Comparison of ENCODE assay signal across 8 cellular contexts in genomic region chr1:27395441-27396195, GRCh38. TPM values are rescaled to one million over a fixed set of nuclear protein-coding genes. Genes with fewer than 3 reads are reported as not detected.
DNase-seq lines count a peak whose midpoint lies in the region; ATAC-seq and TF ChIP-seq lines count a peak whose summit lies in the region.

No MANE protein-coding gene starts in this region.

- no peaks in the 10 kb centered on the region for H3K27me3 ChIP-seq in CD4-positive, alpha-beta T cell (ENCODE audit: control insufficient read depth, insufficient read depth, low read length)
- H3K27me3 ChIP-seq in HCT116 (ENCODE audit: insufficient read depth, low read length) = no peaks in the 10 kb centered on the region
- no peaks in the 10 kb centered on the region for H3K27me3 ChIP-seq in dorsolateral prefrontal cortex
- H3K27me3 ChIP-seq in mesenchymal stem cell (ENCODE audit: control insufficient read depth in 1 of 2, insufficient read depth in 1 of 2, low read length in 2 of 2) = peaks cover 0 to 11% of the 10 kb centered on the region in 2 experiments

- DNase-seq in CD4-positive, alpha-beta T cell = peak; percentile 70 to 80 (median 78)
- DNase-seq in HCT116 (ENCODE audit: low read depth, low spot score) (peak; percentile 68), NCI-H69 (lab: John Stamatoyannopoulos, UW) (peak; percentile 68), dorsolateral prefrontal cortex (peak; percentile 59 to 85 (median 74)), mesenchymal stem cell (peak; percentile 59)
- DNase-seq in activated CD4-positive, alpha-beta memory T cell treated with anti-CD3 and anti-CD28 coated beads for 36 hours = peak; percentile 89
- DNase-seq in stimulated activated CD8-positive, alpha-beta memory T cell treated with anti-CD3 and anti-CD28 coated beads, Interleukin-2, amount 100 ng/mL, for 1 hour (ENCODE audit: low read depth in 2 of 2) = peak; percentile 54 to 63

- no peak overlapping the region for H4K91ac ChIP-seq in mesenchymal stem cell (ENCODE audit: low read length)

- H4K20me1 ChIP-seq in HCT116 (ENCODE audit: insufficient read depth) = no peaks in the 10 kb centered on the region

- WGBS in mesenchymal stem cell = 2% methylated on average over 6 of the region's 10 CpGs

- H3K4me3 Mint-ChIP-seq in CD4-positive, alpha-beta T cell = peak overlapping the region; percentile 62
- H3K4me3 Mint-ChIP-seq in activated CD4-positive, alpha-beta memory T cell treated with anti-CD3 and anti-CD28 coated beads for 36 hours = no peak overlapping the region

- peak overlapping the region; percentile 44 for H3K27ac Mint-ChIP-seq in CD4-positive, alpha-beta T cell
- no peak overlapping the region for H3K27ac Mint-ChIP-seq in activated CD4-positive, alpha-beta memory T cell treated with anti-CD3 and anti-CD28 coated beads for 36 hours

- ATAC-seq in CD4-positive, alpha-beta T cell (ENCODE audit: poor library complexity) = peak; percentile 53
- peak; percentile 49 for ATAC-seq in HCT116
- ATAC-seq in GM18907 (IDR thresholded peaks at IDR 0.05; ENCODE audit: unreplicated experiment) = no peak

- TF ChIP-seq POLR2A in HCT116 (IDR thresholded peaks at IDR 0.05; ENCODE audit: borderline replicate concordance, extremely low read depth, insufficient read depth, insufficient read length) = no peak

- H3K4me3 ChIP-seq in HCT116 (replicated peaks in 1 of 2; ENCODE audit: low read depth in 1 of 2, low read length in 2 of 2) (no peak overlapping the region), dorsolateral prefrontal cortex (no peak overlapping the region), mesenchymal stem cell (ENCODE audit: insufficient read depth in 1 of 2, low read depth in 1 of 2, low read length in 2 of 2) (no peak overlapping the region)

- H3K9me2 ChIP-seq in HCT116 (ENCODE audit: insufficient read depth) = no peaks in the 10 kb centered on the region

- peak; percentile 97 for TF ChIP-seq RAD21 in HCT116 (IDR thresholded peaks at IDR 0.05; ENCODE audit: low read depth)

- H2AFZ ChIP-seq in HCT116 (ENCODE audit: low read depth, low read length, poor library complexity, severe bottlenecking) = no peak overlapping the region
- no peak overlapping the region for H2AFZ ChIP-seq in mesenchymal stem cell (ENCODE audit: low read depth, low read length)

- no peak overlapping the region for H2BK15ac ChIP-seq in mesenchymal stem cell (ENCODE audit: low read depth, poor library complexity, severe bottlenecking)

- BruUV-seq in HCT116 (replicated peaks; lab: Mats Ljungman, UMichigan) = no TSS peak

- CTCF ChIA-PET in CD4-positive, alpha-beta T cell (lab: Charles Lee) = interaction anchor here (0.6 to 5.8 kb wide), 24 partner anchors 9 to 267 kb away, joined by 3 to 125 read pairs (median 4); partner anchors contain the start of genes AHDC1, MAP3K6 and SYTL1
- CTCF ChIA-PET in HCT116 (lab: Charles Lee) = interaction anchor here (0.6 to 4.2 kb wide), 19 partner anchors 13 to 351 kb away, joined by 3 to 65 read pairs (median 5); partner anchors contain the start of genes CD164L2 and WASF2
- CTCF ChIA-PET in activated CD4-positive, alpha-beta memory T cell treated with anti-CD3 and anti-CD28 coated beads for 36 hours (lab: Charles Lee) = interaction anchor here (0.5 to 7.7 kb wide), 43 partner anchors 8 to 1363 kb away, joined by 3 to 257 read pairs (median 4); partner anchors contain the start of genes AHDC1, CD164L2, MAP3K6 and SYTL1

- TF ChIP-seq CTCF in CD4-positive, alpha-beta T cell (IDR thresholded peaks at IDR 0.05) = peak; percentile 85
- TF ChIP-seq CTCF in HCT116 (IDR thresholded peaks at IDR 0.05 in 2 of 3, conservative IDR thresholded peaks at IDR 0.05 in 1 of 3; ENCODE audit: borderline replicate concordance in 1 of 3, insufficient read depth in 1 of 3, low read depth in 2 of 3, low read length in 2 of 3) = peak; percentile 97 to 98 (median 97)
- TF ChIP-seq CTCF in dorsolateral prefrontal cortex (IDR thresholded peaks at IDR 0.05 in 54 of 56, conservative IDR thresholded peaks at IDR 0.05 in 2 of 56; ENCODE audit: low read depth in 1 of 56, partially characterized antibody in 56 of 56) = peak; percentile 84 to 99 (median 96)

- no peak overlapping the region for H3K9ac ChIP-seq in HCT116 (ENCODE audit: low read length)
- H3K9ac ChIP-seq in mesenchymal stem cell (ENCODE audit: low read length) = peak overlapping the region; percentile 75

- no peak overlapping the region for H3K14ac ChIP-seq in mesenchymal stem cell (ENCODE audit: low read length in 2 of 2)

- no peak overlapping the region for H2BK5ac ChIP-seq in mesenchymal stem cell (ENCODE audit: low read depth, low read length, poor library complexity, severe bottlenecking)

- no peaks in the 10 kb centered on the region for H3K27me3 Mint-ChIP-seq in CD4-positive, alpha-beta T cell
- H3K27me3 Mint-ChIP-seq in activated CD4-positive, alpha-beta memory T cell treated with anti-CD3 and anti-CD28 coated beads for 36 hours = no peaks in the 10 kb centered on the region

- no peak overlapping the region for H3K4ac ChIP-seq in mesenchymal stem cell (ENCODE audit: low read depth in 1 of 2, low read length in 2 of 2)

- no peak overlapping the region for H3K23ac ChIP-seq in mesenchymal stem cell (ENCODE audit: low read length in 2 of 2)

- peak overlapping the region; percentile 77 for H2AK5ac ChIP-seq in mesenchymal stem cell (ENCODE audit: low read length, severe bottlenecking)

- H3K18ac ChIP-seq in mesenchymal stem cell (ENCODE audit: low read depth in 1 of 2, low read length in 2 of 2) = peak overlapping the region in 1 of 2 experiments; percentile 46

- peak overlapping the region in 1 of 2 experiments; percentile 33 for H2BK12ac ChIP-seq in mesenchymal stem cell (ENCODE audit: low read length in 2 of 2)

- H3K36me3 Mint-ChIP-seq in CD4-positive, alpha-beta T cell (ENCODE audit: low read depth) = no peaks in the 10 kb centered on the region
- H3K36me3 Mint-ChIP-seq in activated CD4-positive, alpha-beta memory T cell treated with anti-CD3 and anti-CD28 coated beads for 36 hours = no peaks in the 10 kb centered on the region

- H3K79me1 ChIP-seq in mesenchymal stem cell (replicated peaks; ENCODE audit: low read length, poor library complexity, severe bottlenecking) = peaks cover 10% of the 10 kb centered on the region

- H3K4me1 ChIP-seq in HCT116 (ENCODE audit: control insufficient read depth in 1 of 2, insufficient read depth in 2 of 2, low read length in 2 of 2) (peaks cover 17 to 40% of the 10 kb centered on the region in 2 experiments), mesenchymal stem cell (ENCODE audit: control insufficient read depth, insufficient read depth, low read depth, low read length) (peaks cover 33% of the 10 kb centered on the region)

- H3K79me2 ChIP-seq in HCT116 (ENCODE audit: insufficient read depth, low read length) = peaks cover 25% of the 10 kb centered on the region

- POLR2A ChIA-PET in CD4-positive, alpha-beta T cell (lab: Charles Lee) = interaction anchor here (0.8 to 1.7 kb wide), 4 partner anchors 95 to 330 kb away, joined by 3 to 12 read pairs (median 3); partner anchors contain the start of gene SLC9A1
- POLR2A ChIA-PET in HCT116 (lab: Charles Lee) = interaction anchor here (0.6 kb wide), 1 partner anchor 162 kb away, joined by 3 read pairs; no protein-coding TSS in a partner anchor
- POLR2A ChIA-PET in activated CD4-positive, alpha-beta memory T cell treated with anti-CD3 and anti-CD28 coated beads for 36 hours (lab: Charles Lee) = interaction anchor here (0.7 to 1.2 kb wide), 2 partner anchors 94 to 246 kb away, joined by 3 to 4 read pairs; no protein-coding TSS in a partner anchor

- no peaks in the 10 kb centered on the region for H3K9me3 Mint-ChIP-seq in CD4-positive, alpha-beta T cell
- H3K9me3 Mint-ChIP-seq in activated CD4-positive, alpha-beta memory T cell treated with anti-CD3 and anti-CD28 coated beads for 36 hours = no peaks in the 10 kb centered on the region

- peak overlapping the region; percentile 12 for H4K8ac ChIP-seq in mesenchymal stem cell (ENCODE audit: low read length)

- H3K36me3 ChIP-seq in HCT116 (ENCODE audit: control insufficient read depth in 1 of 2, insufficient read depth in 2 of 2, low read length in 2 of 2) (peaks cover 0 to 12% of the 10 kb centered on the region in 2 experiments; a peak in 1 of 4 replicates), mesenchymal stem cell (ENCODE audit: control insufficient read depth in 1 of 2, insufficient read depth in 2 of 2, low read depth in 1 of 2, low read length in 2 of 2) (peaks cover 0 to 6% of the 10 kb centered on the region in 2 experiments)

- H3K4me1 Mint-ChIP-seq in CD4-positive, alpha-beta T cell (ENCODE audit: low read depth) = peaks cover 27% of the 10 kb centered on the region
- peaks cover 13% of the 10 kb centered on the region for H3K4me1 Mint-ChIP-seq in activated CD4-positive, alpha-beta memory T cell treated with anti-CD3 and anti-CD28 coated beads for 36 hours (ENCODE audit: low read depth)

- H3K4me2 ChIP-seq in HCT116 (ENCODE audit: low read length) = peak overlapping the region; percentile 6; the same call in 1 of the 2 replicates
- H3K4me2 ChIP-seq in mesenchymal stem cell (ENCODE audit: low read length, poor library complexity, severe bottlenecking) = no peak overlapping the region

- H2BK120ac ChIP-seq in mesenchymal stem cell (ENCODE audit: low read depth, low read length) = no peak overlapping the region

- RAD21 ChIA-PET in HCT116 (lab: Charles Lee; ENCODE audit: low non-redundant PET in 1 of 2, low total read pairs in 2 of 2, uncharacterized antibody in 2 of 2, unreplicated experiment in 2 of 2) = interaction anchor here (0.7 to 1.8 kb wide), 10 partner anchors 20 to 99 kb away, joined by 3 to 6 read pairs (median 3); no protein-coding TSS in a partner anchor

- intact Hi-C loops in CD4-positive, alpha-beta T cell (cut with DNase I, micrococcal nuclease) = loop anchor here (1.0 to 5.0 kb wide), 7 partner anchors 38 to 353 kb away; no protein-coding TSS in a partner anchor
- intact Hi-C loops in HCT116 (cut with micrococcal nuclease) (loop anchor here (2.0 to 5.0 kb wide), 2 partner anchors 211 to 267 kb away; no protein-coding TSS in a partner anchor), dorsolateral prefrontal cortex (cut with DNase I) (loop anchor here (2.0 to 10.0 kb wide), 4 partner anchors 95 to 291 kb away; no protein-coding TSS in a partner anchor)
- intact Hi-C loops in activated CD4-positive, alpha-beta memory T cell treated with anti-CD3 and anti-CD28 coated beads for 36 hours (cut with micrococcal nuclease) = loop anchor here (10.0 kb wide), 1 partner anchor 301 kb away; no protein-coding TSS in a partner anchor

- no peaks in the 10 kb centered on the region for H3K9me3 ChIP-seq in CD4-positive, alpha-beta T cell (ENCODE audit: control insufficient read depth, low read length)
- H3K9me3 ChIP-seq in HCT116 (ENCODE audit: control insufficient read depth in 1 of 2, insufficient read depth in 1 of 2, low read depth in 1 of 2, low read length in 2 of 2) (no peaks in the 10 kb centered on the region), mesenchymal stem cell (ENCODE audit: control insufficient read depth, low read length) (no peaks in the 10 kb centered on the region)

- H3K27ac ChIP-seq in CD4-positive, alpha-beta T cell (ENCODE audit: low read depth, low read length) = no peak overlapping the region
- peak overlapping the region; percentile 43; the same call in 1 of the 2 replicates for H3K27ac ChIP-seq in HCT116 (ENCODE audit: low read depth, low read length)
- H3K27ac ChIP-seq in dorsolateral prefrontal cortex = peak overlapping the region in 18 of 59 donors; percentile 1 to 92 (median 52)
- no peak overlapping the region for H3K27ac ChIP-seq in mesenchymal stem cell (ENCODE audit: low read length, poor library complexity, severe bottlenecking)

RNA-seq across cellular contexts. Expression of gene GPR3, which starts 3.2 kb away (rescaled TPM):
- total RNA-seq in CD4-positive, alpha-beta T cell = under 1 TPM; 0.14 to 0.19 TPM
- total RNA-seq in HCT116 (2021; ENCODE audit: unreplicated experiment) (2.8 TPM), dorsolateral prefrontal cortex (10 to 100 TPM in 1 of 120 experiments, 1 to 10 TPM in 106, under 1 TPM in 13; 0.29 to 10.1 (median 2.2) TPM)
- polyA plus RNA-seq in HCT116 (2012) = 3.5 and 5.4 TPM in 2 replicates
- total RNA-seq in activated CD4-positive, alpha-beta memory T cell treated with anti-CD3 and anti-CD28 coated beads for 36 hours = 1 to 10 TPM; 1.3 to 1.5 TPM
- 3.9 TPM for polyA plus RNA-seq in mesenchymal stem cell (2013, experiment 1 of 2)
- polyA plus RNA-seq in mesenchymal stem cell (2013, experiment 2 of 2) = 4.4 TPM

RNA-seq across cellular contexts. Expression of gene CD164L2, which starts 12.5 kb away (rescaled TPM):
- total RNA-seq in CD4-positive, alpha-beta T cell = not detected
- total RNA-seq in HCT116 (2021; ENCODE audit: unreplicated experiment) = 11.6 TPM
- 10.4 and 13.0 TPM in 2 replicates for polyA plus RNA-seq in HCT116 (2012)
- total RNA-seq in activated CD4-positive, alpha-beta memory T cell treated with anti-CD3 and anti-CD28 coated beads for 36 hours = not detected
- 1 to 10 TPM in 5 of 120 experiments, under 1 TPM in 30, not detected in 85; 0.24 to 1.6 (median 0.59) TPM for total RNA-seq in dorsolateral prefrontal cortex
- not detected for polyA plus RNA-seq in mesenchymal stem cell (2013, experiment 1 of 2)
- not detected for polyA plus RNA-seq in mesenchymal stem cell (2013, experiment 2 of 2)

RNA-seq across cellular contexts. Expression of gene FCN3, which starts 21.0 kb away (rescaled TPM):
- total RNA-seq in CD4-positive, alpha-beta T cell = not detected
- total RNA-seq in HCT116 (2021; ENCODE audit: unreplicated experiment) (1.2 TPM), dorsolateral prefrontal cortex (1 to 10 TPM in 17 of 120 experiments, under 1 TPM in 38, not detected in 65; 0.38 to 2.3 (median 0.74) TPM)
- 0.39 and 0.64 TPM in 2 replicates for polyA plus RNA-seq in HCT116 (2012)
- not detected for total RNA-seq in activated CD4-positive, alpha-beta memory T cell treated with anti-CD3 and anti-CD28 coated beads for 36 hours
- not detected for polyA plus RNA-seq in mesenchymal stem cell (2013, experiment 1 of 2)
- not detected for polyA plus RNA-seq in mesenchymal stem cell (2013, experiment 2 of 2)

RNA-seq across cellular contexts. Expression of gene MAP3K6, which starts 28.9 kb away (rescaled TPM):
- 1 to 10 TPM; 8.5 to 8.8 TPM for total RNA-seq in CD4-positive, alpha-beta T cell
- total RNA-seq in HCT116 (2021; ENCODE audit: unreplicated experiment) (30.2 TPM), dorsolateral prefrontal cortex (10 to 100 TPM in 116 of 120 experiments, 1 to 10 TPM in 4; 8.7 to 37.4 (median 18.7) TPM)
- polyA plus RNA-seq in HCT116 (2012) = 26.8 and 30.2 TPM in 2 replicates
- 1 to 10 TPM; 8.2 to 9.7 TPM for total RNA-seq in activated CD4-positive, alpha-beta memory T cell treated with anti-CD3 and anti-CD28 coated beads for 36 hours
- 27.2 TPM for polyA plus RNA-seq in mesenchymal stem cell (2013, experiment 1 of 2)
- polyA plus RNA-seq in mesenchymal stem cell (2013, experiment 2 of 2) = 28.1 TPM

RNA-seq across cellular contexts. Expression of gene SYTL1, which starts 53.8 kb away (rescaled TPM):
- total RNA-seq in CD4-positive, alpha-beta T cell = 100 to 1,000 TPM; 135 to 140 TPM
- total RNA-seq in HCT116 (2021; ENCODE audit: unreplicated experiment) (75.9 TPM), dorsolateral prefrontal cortex (1 to 10 TPM in 98 of 120 experiments, under 1 TPM in 22; 0.37 to 5.3 (median 2.2) TPM)
- 85.9 and 88.7 TPM in 2 replicates for polyA plus RNA-seq in HCT116 (2012)
- 10 to 100 TPM; 27.3 to 30.4 TPM for total RNA-seq in activated CD4-positive, alpha-beta memory T cell treated with anti-CD3 and anti-CD28 coated beads for 36 hours
- polyA plus RNA-seq in mesenchymal stem cell (2013, experiment 1 of 2) = 0.39 TPM
- polyA plus RNA-seq in mesenchymal stem cell (2013, experiment 2 of 2) = 0.59 TPM
